In the genomic region with DNA sequence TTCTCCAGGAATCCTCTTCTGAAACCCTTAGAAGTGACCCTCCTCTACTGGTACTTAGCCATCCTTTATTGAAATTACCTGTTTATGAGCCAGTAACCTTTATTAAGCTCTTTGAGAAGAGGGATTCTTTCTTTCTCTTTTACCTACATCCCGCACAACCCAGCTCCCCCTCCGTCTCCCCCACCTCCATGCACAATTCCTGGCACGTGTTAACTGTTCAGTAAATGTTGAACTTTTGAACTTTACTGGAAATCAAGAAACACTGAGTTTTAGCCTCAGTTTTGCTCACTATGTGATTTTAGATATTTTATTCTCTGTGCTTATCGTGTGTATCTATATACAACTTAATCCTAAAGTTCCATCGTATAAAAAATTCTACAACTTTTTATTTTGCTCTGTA, we compare ENCODE assay signal across 8 cellular contexts. TPM values are rescaled to one million over a fixed set of nuclear protein-coding genes. Genes with fewer than 3 reads are reported as not detected.
A peak's percentile ranks its signal among the peaks of the same experiment; 100 is the strongest.
DNase-seq lines count a peak whose midpoint lies in the region; ATAC-seq, FAIRE-seq and TF ChIP-seq lines count a peak whose summit lies in the region.

No MANE protein-coding gene starts in this region.

- TF ChIP-seq CTCF in AG04449 (IDR thresholded peaks at IDR 0.05; ENCODE audit: insufficient read depth, low read length, missing control alignments) (no peak), brain (conservative IDR thresholded peaks at IDR 0.05) (no peak), D721Med (IDR thresholded peaks at IDR 0.05; ENCODE audit: insufficient read depth, missing control alignments) (no peak)

- POLR2A ChIA-PET in AG04449 (lab: Yijun Ruan, JAX): no interaction called here

- FAIRE-seq in D721Med (lab: Jason Lieb, UNC): no peak

- H3K4me3 Mint-ChIP-seq in brain: peak overlapping the region; percentile 90 to 98 (median 94)

- DNase-seq in AG04449 (ENCODE audit: low read depth, low spot score) (no peak), HT-29 (ENCODE audit: low spot score) (peak; percentile 28), D721Med (ENCODE audit: insufficient read length, low spot score) (no peak), NCI-H1436 (lab: John Stamatoyannopoulos, UW) (no peak), NCI-H1048 (lab: John Stamatoyannopoulos, UW) (no peak)

- peaks cover 0 to 4% (median 0%) of the 10 kb centered on the region in 5 experiments for H3K9me3 Mint-ChIP-seq in brain

- H3K4me1 Mint-ChIP-seq in brain: peaks cover 56% of the 10 kb centered on the region

- peaks cover 30% of the 10 kb centered on the region for H3K36me3 Mint-ChIP-seq in brain

- CTCF ChIA-PET in AG04449 (lab: Yijun Ruan, JAX): no interaction called here

- H3K4me1 ChIP-seq in mononuclear cell (ENCODE audit: insufficient read depth, low read length): peaks cover 43% of the 10 kb centered on the region

- no peaks in the 10 kb centered on the region for H3K9me3 ChIP-seq in mononuclear cell (ENCODE audit: low read depth, low read length)

- H3K27me3 Mint-ChIP-seq in brain: peaks cover 19% of the 10 kb centered on the region

- no peaks in the 10 kb centered on the region for H3K27me3 ChIP-seq in mononuclear cell (ENCODE audit: insufficient read depth, low read length)

- H3K27ac Mint-ChIP-seq in brain: peak overlapping the region; percentile 0 to 99 (median 72)

- ATAC-seq in GM19328 (IDR thresholded peaks at IDR 0.05; ENCODE audit: unreplicated experiment): no peak

- H3K4me3 ChIP-seq in AG04449 (ENCODE audit: low read depth, low read length): peak overlapping the region; percentile 99
- H3K4me3 ChIP-seq in mononuclear cell (ENCODE audit: low read length): peak overlapping the region; percentile 98

RNA-seq across cellular contexts. Expression of a gene that starts 1.8 kb away (rescaled TPM):
- 40.3 and 47.1 TPM in 2 replicates for total RNA-seq in HT-29 (2014; rRNA removed; shearing (Covaris generic))
- polyA plus RNA-seq in brain (ENCODE audit: insufficient read depth, low read depth, low replicate concordance): 16.7 TPM
- total RNA-seq in mononuclear cell: 93.1 TPM

RNA-seq across cellular contexts. Expression of a gene that starts 2.1 kb away (rescaled TPM):
- 4.7 and 9.0 TPM in 2 replicates for total RNA-seq in HT-29 (2014; rRNA removed; shearing (Covaris generic))
- polyA plus RNA-seq in brain (ENCODE audit: insufficient read depth, low read depth, low replicate concordance): 0.53 TPM
- total RNA-seq in mononuclear cell: 7.6 TPM
